Comparison of ENCODE assay signal across 8 cellular contexts in the genomic region with DNA sequence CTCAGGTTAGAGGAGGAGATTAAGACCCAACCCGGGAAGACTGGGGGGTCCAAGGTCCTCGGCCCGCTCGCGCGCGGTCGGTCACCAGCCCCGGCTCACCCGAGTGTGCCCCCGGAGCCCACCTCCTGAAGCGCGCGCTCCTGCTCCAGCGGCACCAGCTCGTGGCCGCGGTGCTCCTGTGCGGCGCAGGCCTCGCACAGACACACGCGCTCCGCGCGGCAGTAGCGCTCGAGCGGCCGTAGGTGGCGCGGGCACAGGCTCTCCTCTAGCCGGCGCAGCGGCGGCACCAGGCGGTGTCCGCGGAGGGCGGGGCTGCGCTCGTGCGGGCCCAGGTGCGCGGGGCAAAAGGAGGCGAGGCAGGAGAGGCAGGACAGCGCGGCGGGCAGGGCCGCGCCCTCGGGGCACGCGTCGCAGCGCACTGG. TPM values are rescaled to one million over a fixed set of nuclear protein-coding genes. Genes with fewer than 3 reads are reported as not detected.
DNase-seq lines count a peak whose midpoint lies in the region; ATAC-seq and TF ChIP-seq lines count a peak whose summit lies in the region.

No MANE protein-coding gene starts in this region.

- no peaks in the 10 kb centered on the region for H3K9me3 ChIP-seq in iPS-15b (ENCODE audit: control insufficient read depth, insufficient read depth, low read length)
- no peaks in the 10 kb centered on the region for H3K9me3 ChIP-seq in skeletal muscle satellite cell (replicated peaks; ENCODE audit: low read length)

- H3K4me1 ChIP-seq in ACC112 (ENCODE audit: control insufficient read depth, insufficient read depth, low read length, unreplicated experiment) (peaks cover 29% of the 10 kb centered on the region), iPS-15b (ENCODE audit: control insufficient read depth, insufficient read depth, low read length) (no peaks in the 10 kb centered on the region), skeletal muscle satellite cell (ENCODE audit: control insufficient read depth, insufficient read depth, low read length) (peaks cover 47% of the 10 kb centered on the region)

- H3K79me2 ChIP-seq in ACC112 (ENCODE audit: control insufficient read depth, insufficient read depth, low read length, unreplicated experiment): no peaks in the 10 kb centered on the region

- TF ChIP-seq POLR2A in GM18526 (IDR thresholded peaks at IDR 0.05; ENCODE audit: extremely low read depth, insufficient read length): peak; percentile 14

- no peaks in the 10 kb centered on the region for H3K36me3 ChIP-seq in ACC112 (ENCODE audit: insufficient read depth, low read length)
- no peaks in the 10 kb centered on the region for H3K36me3 ChIP-seq in iPS-15b (ENCODE audit: control insufficient read depth, insufficient read depth, low read length)
- H3K36me3 ChIP-seq in skeletal muscle satellite cell (ENCODE audit: insufficient read depth, low read length): no peaks in the 10 kb centered on the region

- in situ Hi-C loops in astrocyte of the spinal cord (cut with HindIII; ENCODE audit: low sequenced_read_pairs): no loop called here

- TF ChIP-seq CTCF in astrocyte of the spinal cord (IDR thresholded peaks at IDR 0.05; ENCODE audit: low read depth, low read length): peak; percentile 51

- H3K27me3 ChIP-seq in ACC112 (ENCODE audit: insufficient read depth, low read length): no peaks in the 10 kb centered on the region
- H3K27me3 ChIP-seq in iPS-15b (ENCODE audit: control insufficient read depth, insufficient read depth, low read length): peaks cover 15% of the 10 kb centered on the region
- peaks cover 2% of the 10 kb centered on the region for H3K27me3 ChIP-seq in skeletal muscle satellite cell (ENCODE audit: control insufficient read depth, insufficient read depth, low read length)

- no peak for ATAC-seq in GM21526 (IDR thresholded peaks at IDR 0.05; ENCODE audit: low FRiP score, unreplicated experiment)

- peak overlapping the region; percentile 84 for H3K4me2 ChIP-seq in skeletal muscle satellite cell (ENCODE audit: low read length)

- H3K4me3 ChIP-seq in ACC112 (ENCODE audit: low read depth, low read length) (peak overlapping the region; percentile 85), astrocyte of the spinal cord (ENCODE audit: low read depth, low read length) (peak overlapping the region; percentile 63), iPS-15b (ENCODE audit: low read depth, low read length) (peak overlapping the region; percentile 82), skeletal muscle satellite cell (ENCODE audit: low read length) (peak overlapping the region; percentile 68)

- H3K27ac ChIP-seq in ACC112 (ENCODE audit: low read depth, low read length): peak overlapping the region; percentile 91

- DNase-seq in LoVo (ENCODE audit: low spot score) (peak; percentile 76), T-helper 22 cell (ENCODE audit: low read depth) (peak; percentile 57), astrocyte of the spinal cord (ENCODE audit: low read depth, low spot score) (peak; percentile 57)

- H2AFZ ChIP-seq in ACC112 (ENCODE audit: low read length, unreplicated experiment): peak overlapping the region; percentile 46

- H3K9ac ChIP-seq in iPS-15b (ENCODE audit: low read depth, low read length): peak overlapping the region; percentile 8
- peak overlapping the region; percentile 77 for H3K9ac ChIP-seq in skeletal muscle satellite cell (ENCODE audit: low read depth, low read length)

RNA-seq across cellular contexts. Expression of a gene that starts 0.6 kb away (rescaled TPM):
- total RNA-seq in skeletal muscle satellite cell (2012; rRNA removed): 22.9 and 26.4 TPM in 2 replicates

RNA-seq across cellular contexts. Expression of a gene that starts 19.0 kb away (rescaled TPM):
- total RNA-seq in skeletal muscle satellite cell (2012; rRNA removed): 14.2 and 16.0 TPM in 2 replicates

RNA-seq across cellular contexts. Expression of a gene that starts 22.6 kb away (rescaled TPM):
- 15.1 and 18.5 TPM in 2 replicates for total RNA-seq in skeletal muscle satellite cell (2012; rRNA removed)

RNA-seq across cellular contexts. Expression of a gene that starts 26.9 kb away (rescaled TPM):
- 31.2 and 41.1 TPM in 2 replicates for total RNA-seq in skeletal muscle satellite cell (2012; rRNA removed)

RNA-seq across cellular contexts. Expression of a gene that starts 33.6 kb away (rescaled TPM):
- under 0.01 and 1.0 TPM in 2 replicates for total RNA-seq in skeletal muscle satellite cell (2012; rRNA removed)
